Comparison of ENCODE assay signal across 8 cellular contexts in genomic region chr1:75616436-75617433, GRCh38. TPM values are rescaled to one million over a fixed set of nuclear protein-coding genes. Genes with fewer than 3 reads are reported as not detected.
DNase-seq lines count a peak whose midpoint lies in the region; ATAC-seq, FAIRE-seq and TF ChIP-seq lines count a peak whose summit lies in the region.

No MANE protein-coding gene starts in this region.

- no peaks in the 10 kb centered on the region for H3K79me2 ChIP-seq in mesendoderm (ENCODE audit: control insufficient read depth, insufficient read depth, low read length)

- H3K4me1 ChIP-seq in A549 (no peaks in the 10 kb centered on the region), mesendoderm (ENCODE audit: control insufficient read depth, low read depth, low read length) (peaks cover 2% of the 10 kb centered on the region)

- no peak overlapping the region for H3K9ac ChIP-seq in mesendoderm (ENCODE audit: low read length)

- H3K27ac ChIP-seq in A549 (no peak overlapping the region; a peak in 1 of 6 replicates), coronary artery (no peak overlapping the region), mesendoderm (ENCODE audit: low read depth, low read length) (no peak overlapping the region)

- peak overlapping the region; percentile 44 for H3K56ac ChIP-seq in mesendoderm (ENCODE audit: low read length)

- TF ChIP-seq CTCF in A549 (IDR thresholded peaks at IDR 0.05) (no peak), coronary artery (IDR thresholded peaks at IDR 0.05) (no peak)

- H3K18ac ChIP-seq in mesendoderm (ENCODE audit: low read length): no peak overlapping the region

- DNase-seq in A549 (ENCODE audit: low read depth in 1 of 2, low spot score in 1 of 2) (no peak), coronary artery (ENCODE audit: low spot score) (no peak), mesendoderm (peak; percentile 82), NCI-H1092 (lab: John Stamatoyannopoulos, UW) (no peak), NCI-H748 (lab: John Stamatoyannopoulos, UW; ENCODE audit: unreplicated experiment) (no peak), UCSD-AML1 (lab: John Stamatoyannopoulos, UW; ENCODE audit: unreplicated experiment) (no peak)

- no peak overlapping the region for H4K5ac ChIP-seq in mesendoderm (ENCODE audit: low read length)

- no peak overlapping the region for H4K8ac ChIP-seq in mesendoderm (ENCODE audit: low read depth, low read length)

- H3K4me2 ChIP-seq in A549 (peak overlapping the region; percentile 99), mesendoderm (ENCODE audit: low read length) (peak overlapping the region; percentile 76)

- no peak for TF ChIP-seq POLR2A in A549 (IDR thresholded peaks at IDR 0.05; ENCODE audit: low read length)

- H3K79me1 ChIP-seq in mesendoderm (ENCODE audit: low read length): no peaks in the 10 kb centered on the region

- no peak overlapping the region for H2BK120ac ChIP-seq in mesendoderm (ENCODE audit: low read depth, low read length)

- TF ChIP-seq RAD21 in A549 (conservative IDR thresholded peaks at IDR 0.05 in 1 of 2, IDR thresholded peaks at IDR 0.05 in 1 of 2): no peak

- no peak for FAIRE-seq in A549 (lab: Jason Lieb, UNC)

- WGBS in A549 (ENCODE audit: missing lambda C conversion rate): 78% methylated on average over 17 of the region's 39 CpGs
- WGBS in mesendoderm (ENCODE audit: extremely low coverage, insufficient coverage, low lambda C conversion rate): no CpG with 5 or more reads among the region's 39 CpGs

- H3K4ac ChIP-seq in mesendoderm (ENCODE audit: low read depth, low read length): no peak overlapping the region

- peak overlapping the region; percentile 56 for H3K4me3 ChIP-seq in A549
- peak overlapping the region; percentile 77 for H3K4me3 ChIP-seq in coronary artery
- H3K4me3 ChIP-seq in mesendoderm (ENCODE audit: low read length): peak overlapping the region; percentile 12

- H3K9me3 ChIP-seq in A549: no peaks in the 10 kb centered on the region

- no peak overlapping the region for H2AK5ac ChIP-seq in mesendoderm (ENCODE audit: low read length)

- no peak overlapping the region for H2BK5ac ChIP-seq in mesendoderm (ENCODE audit: low read length)

- TF ChIP-seq EP300 in A549 (IDR thresholded peaks at IDR 0.05): no peak

- H3K23ac ChIP-seq in mesendoderm (ENCODE audit: low read length): no peak overlapping the region

- H3K36me3 ChIP-seq in mesendoderm (ENCODE audit: control insufficient read depth, insufficient read depth, low read length): no peaks in the 10 kb centered on the region

- CTCF ChIA-PET in A549 (lab: Yijun Ruan, JAX): interaction anchor here (1.4 kb wide), 1 partner anchor 15 kb away, joined by 4 read pairs; no protein-coding TSS in a partner anchor

- peaks cover 6% of the 10 kb centered on the region for H3K27me3 ChIP-seq in mesendoderm (ENCODE audit: insufficient read depth, low read length, poor library complexity)

- H2BK15ac ChIP-seq in mesendoderm (replicated peaks; ENCODE audit: low read depth): no peak overlapping the region

- POLR2A ChIA-PET in A549 (lab: Yijun Ruan, JAX): no interaction called here

- ATAC-seq in A549: no peak
- ATAC-seq in HG02678 (IDR thresholded peaks at IDR 0.05; ENCODE audit: unreplicated experiment): peak; percentile 8
- no peak for ATAC-seq in HG03565 (IDR thresholded peaks at IDR 0.05; ENCODE audit: unreplicated experiment)

TF ChIP-seq in A549, 52 proteins besides CTCF, POLR2A, EP300 and RAD21:
- TF ChIP-seq MYC (IDR thresholded peaks at IDR 0.05; ENCODE audit: borderline replicate concordance, low read length) (no peak), GATA3 (IDR thresholded peaks at IDR 0.05; ENCODE audit: borderline replicate concordance) (no peak), NFE2L2 (conservative IDR thresholded peaks at IDR 0.05; ENCODE audit: low read length) (no peak), PBX3 (IDR thresholded peaks at IDR 0.05) (no peak), MAX (IDR thresholded peaks at IDR 0.05) (no peak), RARB (CRISPR knock-in tag; IDR thresholded peaks at IDR 0.05) (no peak), ZFP36 (IDR thresholded peaks at IDR 0.05; ENCODE audit: borderline replicate concordance, partially characterized antibody) (no peak), RFX5 (IDR thresholded peaks at IDR 0.05) (no peak), BHLHE40 (IDR thresholded peaks at IDR 0.05; ENCODE audit: low read depth, low read length) (no peak), HEYL (CRISPR knock-in tag; IDR thresholded peaks at IDR 0.05) (no peak), HMGXB4 (CRISPR knock-in tag; IDR thresholded peaks at IDR 0.05; ENCODE audit: borderline replicate concordance) (no peak)

RNA-seq across cellular contexts. Expression of gene SLC44A5, which starts 5.8 kb away (rescaled TPM):
- polyA plus RNA-seq in A549 (2011; rRNA removed): 1.5 and 1.6 TPM in 2 replicates
- 0.04 TPM in 2 replicates for polyA plus RNA-seq in A549 (2012; cell fraction: cytosol; rRNA removed)
- polyA plus RNA-seq in A549 (2012; cell fraction: nucleus; rRNA removed): 0.07 and 0.15 TPM in 2 replicates
- 0.10 to 0.16 TPM (median 0.14 TPM) in 3 replicates for polyA plus RNA-seq in A549 (2017; fragmentation: RNase III; extraction: RNeasy Plus Mini Kit Qiagen cat#74134 plus additional on column Dnase treatment)
- 0.58 and 0.66 TPM in 2 replicates for polyA minus RNA-seq in A549 (2011; rRNA and poly(A)+ RNA removed)
- 1.00 TPM for polyA plus RNA-seq in mesendoderm (2013, experiment 1 of 2)
- 0.88 TPM for polyA plus RNA-seq in mesendoderm (2013, experiment 2 of 2)

Comparison
In these comparisons a context has a peak if more than half of its experiments do, and no peak if none do; other contexts are left out.
1. H3K4me3 ChIP-seq: peak in every context shown above with its lines; median percentile 77 in coronary artery; 56 in A549; 12 in mesendoderm.